ENCODE assay signal across 8 cellular contexts in the genomic region with DNA sequence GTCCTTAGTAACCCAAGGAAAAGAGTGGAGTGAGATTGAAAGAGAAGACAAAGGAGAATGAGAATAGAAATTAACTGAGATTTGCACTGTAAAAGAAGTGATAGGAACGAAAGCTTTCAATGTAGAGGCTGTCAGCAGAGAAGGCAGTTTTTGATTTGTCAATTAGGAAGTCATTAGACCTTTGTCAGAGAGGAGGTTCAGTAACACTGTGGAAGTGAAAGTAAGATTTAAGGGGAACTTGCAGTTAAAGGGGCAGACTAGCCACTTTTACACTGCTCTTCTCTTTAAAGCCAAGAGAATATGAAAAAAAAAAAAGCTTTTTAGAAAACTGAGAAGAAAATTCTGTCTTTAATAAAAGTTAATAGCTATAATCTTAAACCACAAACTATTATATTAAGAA.
A peak's percentile ranks its signal among the peaks of the same experiment; 100 is the strongest.
DNase-seq lines count a peak whose midpoint lies in the region; ATAC-seq and TF ChIP-seq lines count a peak whose summit lies in the region.

No MANE protein-coding gene starts in this region.

- DNase-seq in DND-41, result no peak
- DNase-seq in fibroblast of gingiva (ENCODE audit: low read depth), result peak; percentile 39
- no peak for DNase-seq in HPDE6-E6E7 (ENCODE audit: extremely low spot score)
- no peak for DNase-seq in NCI-H1105 treated with DMSO at 0.1 percent for 48 hours (lab: John Stamatoyannopoulos, UW)
- DNase-seq in NCI-H146 treated with DMSO at 0.1 percent for 48 hours (lab: John Stamatoyannopoulos, UW; ENCODE audit: unreplicated experiment), result no peak
- no peak for DNase-seq in WERI-Rb-1

- H3K27me3 ChIP-seq in DND-41 (ENCODE audit: insufficient read depth, low read length, poor library complexity) (no peaks in the 10 kb centered on the region), WERI-Rb-1 (ENCODE audit: insufficient read depth, low read depth, severe bottlenecking) (no peaks in the 10 kb centered on the region)

- H3K27ac ChIP-seq in DND-41 (ENCODE audit: low read length) (no peak overlapping the region), WERI-Rb-1 (no peak overlapping the region)

- H3K4me1 ChIP-seq in DND-41 (ENCODE audit: insufficient read depth, low read length), result no peaks in the 10 kb centered on the region

- H3K36me3 ChIP-seq in DND-41 (ENCODE audit: insufficient read depth, low read length) (no peaks in the 10 kb centered on the region), WERI-Rb-1 (no peaks in the 10 kb centered on the region)

- H3K9me3 ChIP-seq in DND-41 (ENCODE audit: insufficient read depth, low read length, severe bottlenecking) (no peaks in the 10 kb centered on the region), WERI-Rb-1 (ENCODE audit: severe bottlenecking) (no peaks in the 10 kb centered on the region)

- no peaks in the 10 kb centered on the region for H3K79me2 ChIP-seq in DND-41 (ENCODE audit: insufficient read depth, low read length)

- no peak overlapping the region for H3K9ac ChIP-seq in DND-41 (ENCODE audit: low read depth, low read length)

- ATAC-seq in DND-41 (ENCODE audit: insufficient read depth, low read depth) (peak; percentile 72), GM21423 (IDR thresholded peaks at IDR 0.05; ENCODE audit: unreplicated experiment) (peak; percentile 96), HG03558 (IDR thresholded peaks at IDR 0.05; ENCODE audit: extremely low read depth, unreplicated experiment) (peak; percentile 98)

- H3K4me2 ChIP-seq in DND-41 (ENCODE audit: insufficient read depth, low read length), result peak overlapping the region; percentile 41; the same call in 1 of the 2 replicates

- no peak for TF ChIP-seq CTCF in DND-41 (IDR thresholded peaks at IDR 0.05; ENCODE audit: borderline replicate concordance, extremely low read depth, low read length, poor library complexity, severe bottlenecking)
- TF ChIP-seq CTCF in WERI-Rb-1 (IDR thresholded peaks at IDR 0.05; ENCODE audit: low read depth, low read length), result no peak

- no peak overlapping the region for H3K4me3 ChIP-seq in DND-41 (ENCODE audit: low read depth in 1 of 2, low read length in 2 of 2)
- H3K4me3 ChIP-seq in WERI-Rb-1 (ENCODE audit: low read depth, low read length), result no peak overlapping the region

- H4K20me1 ChIP-seq in DND-41 (ENCODE audit: insufficient read depth, low read length), result no peaks in the 10 kb centered on the region

- 0 out of 2 replicates have a peak overlapping the region, but pooled peaks have one; percentile 3 for H2AFZ ChIP-seq in DND-41 (ENCODE audit: low read depth, low read length)
